ENCODE assay signal across 8 cellular contexts in the genomic region with DNA sequence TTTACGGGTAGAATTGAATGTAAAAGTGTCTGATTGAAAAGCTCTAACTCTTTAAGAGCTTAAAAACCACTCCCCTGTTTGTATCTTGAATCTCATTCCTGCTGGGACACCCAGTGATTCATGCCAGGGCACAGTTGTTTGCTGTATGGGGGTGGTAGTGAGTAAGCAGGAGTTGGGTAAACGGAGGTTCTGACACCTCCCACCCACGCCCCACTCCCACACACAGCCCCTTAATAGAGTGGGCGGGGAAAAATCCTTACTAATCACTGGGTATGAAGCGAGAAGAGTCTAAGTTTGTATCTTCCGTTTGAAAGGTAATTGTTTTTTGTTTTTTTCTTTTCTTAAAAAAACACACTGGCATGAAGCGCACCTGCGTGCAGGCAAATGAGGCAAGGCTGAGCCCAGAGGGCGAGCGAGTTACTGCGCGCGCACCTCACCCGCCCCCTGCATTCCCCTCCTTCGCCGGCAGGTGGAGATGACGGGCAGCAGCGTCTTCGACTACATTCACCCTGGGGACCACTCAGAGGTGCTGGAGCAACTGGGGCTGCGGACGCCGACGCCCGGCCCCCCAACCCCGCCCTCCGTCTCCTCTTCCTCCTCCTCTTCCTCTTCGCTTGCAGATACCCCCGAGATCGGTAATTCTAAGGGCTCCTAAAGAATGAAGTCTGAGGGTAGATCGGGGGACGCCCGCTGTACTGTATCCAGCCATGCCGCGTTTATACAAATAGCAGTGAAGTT. TPM values are rescaled to one million over a fixed set of nuclear protein-coding genes. Genes with fewer than 3 reads are reported as not detected.
DNase-seq lines count a peak whose midpoint lies in the region; ATAC-seq and TF ChIP-seq lines count a peak whose summit lies in the region.

No MANE protein-coding gene starts in this region.

- H3K27ac Mint-ChIP-seq in activated naive CD4-positive, alpha-beta T cell treated with anti-CD3 and anti-CD28 coated beads, Interleukin-2, amount 50 U/mL, for 24 hours, result peak overlapping the region; percentile 95
- H3K27ac Mint-ChIP-seq in glutamatergic neuron (ENCODE audit: unreplicated experiment), result peak overlapping the region; percentile 80
- peak overlapping the region; percentile 92 for H3K27ac Mint-ChIP-seq in osteocyte (ENCODE audit: unreplicated experiment)

- peak overlapping the region; percentile 90 for H3K4me3 Mint-ChIP-seq in activated naive CD4-positive, alpha-beta T cell treated with anti-CD3 and anti-CD28 coated beads, Interleukin-2, amount 50 U/mL, for 24 hours
- H3K4me3 Mint-ChIP-seq in glutamatergic neuron (ENCODE audit: unreplicated experiment) (peak overlapping the region; percentile 90), osteocyte (ENCODE audit: unreplicated experiment) (peak overlapping the region; percentile 89)

- peaks cover 4% of the 10 kb centered on the region for H3K27me3 Mint-ChIP-seq in activated naive CD4-positive, alpha-beta T cell treated with anti-CD3 and anti-CD28 coated beads, Interleukin-2, amount 50 U/mL, for 24 hours
- H3K27me3 Mint-ChIP-seq in glutamatergic neuron (ENCODE audit: unreplicated experiment) (peaks cover 5% of the 10 kb centered on the region), osteocyte (ENCODE audit: unreplicated experiment) (peaks cover 3% of the 10 kb centered on the region)

- H3K4me1 Mint-ChIP-seq in activated naive CD4-positive, alpha-beta T cell treated with anti-CD3 and anti-CD28 coated beads, Interleukin-2, amount 50 U/mL, for 24 hours, result peaks cover 31% of the 10 kb centered on the region
- H3K4me1 Mint-ChIP-seq in glutamatergic neuron (ENCODE audit: low read depth, unreplicated experiment), result peaks cover 15% of the 10 kb centered on the region
- H3K4me1 Mint-ChIP-seq in osteocyte (ENCODE audit: unreplicated experiment), result peaks cover 19% of the 10 kb centered on the region

- DNase-seq in HCEC 1CT (peak; percentile 63), NB4 (ENCODE audit: low read depth) (peak; percentile 100), SK-N-MC (ENCODE audit: low read depth, low spot score) (peak; percentile 55), glutamatergic neuron (peak; percentile 94), osteocyte (ENCODE audit: extremely low spot score, unreplicated experiment) (peak; percentile 97), thoracic aorta (ENCODE audit: low spot score) (peak; percentile 46)

- peak; percentile 68 for ATAC-seq in thoracic aorta (ENCODE audit: insufficient number of reproducible peaks, low FRiP score, low read depth)

- H3K27ac ChIP-seq in SK-N-MC (peak overlapping the region; percentile 66), thoracic aorta (no peak overlapping the region)

- no peaks in the 10 kb centered on the region for H3K36me3 Mint-ChIP-seq in activated naive CD4-positive, alpha-beta T cell treated with anti-CD3 and anti-CD28 coated beads, Interleukin-2, amount 50 U/mL, for 24 hours
- H3K36me3 Mint-ChIP-seq in glutamatergic neuron (ENCODE audit: unreplicated experiment) (no peaks in the 10 kb centered on the region), osteocyte (ENCODE audit: unreplicated experiment) (no peaks in the 10 kb centered on the region)

- no peaks in the 10 kb centered on the region for H3K9me3 ChIP-seq in ES-I3 (ENCODE audit: control insufficient read depth, insufficient read depth, low read length)
- no peaks in the 10 kb centered on the region for H3K9me3 ChIP-seq in SK-N-MC (ENCODE audit: low read depth, low read length)
- H3K9me3 ChIP-seq in thoracic aorta, result no peaks in the 10 kb centered on the region

- H3K4me1 ChIP-seq in ES-I3 (ENCODE audit: insufficient read depth, low read length) (no peaks in the 10 kb centered on the region; the same call in 1 of the 2 replicates), thoracic aorta (ENCODE audit: control insufficient read depth in 1 of 2, low read depth in 2 of 2) (peaks cover 4 to 14% of the 10 kb centered on the region in 2 donors)

- H3K4me3 ChIP-seq in NB4 (ENCODE audit: low read depth, low read length) (peak overlapping the region; percentile 74), SK-N-MC (peak overlapping the region; percentile 90), thoracic aorta (peak overlapping the region; percentile 75)

- no peaks in the 10 kb centered on the region for H3K9me3 Mint-ChIP-seq in activated naive CD4-positive, alpha-beta T cell treated with anti-CD3 and anti-CD28 coated beads, Interleukin-2, amount 50 U/mL, for 24 hours
- H3K9me3 Mint-ChIP-seq in glutamatergic neuron (ENCODE audit: unreplicated experiment), result peaks cover 15% of the 10 kb centered on the region
- H3K9me3 Mint-ChIP-seq in osteocyte (ENCODE audit: unreplicated experiment), result no peaks in the 10 kb centered on the region

- no peaks in the 10 kb centered on the region for H3K27me3 ChIP-seq in thoracic aorta (replicated peaks; ENCODE audit: insufficient read depth)

- H3K9ac ChIP-seq in ES-I3 (ENCODE audit: low read depth, low read length), result peak overlapping the region; percentile 69
- H3K9ac ChIP-seq in SK-N-MC (ENCODE audit: insufficient read length), result peak overlapping the region; percentile 72

- H3K36me3 ChIP-seq in ES-I3 (ENCODE audit: insufficient read depth, low read length), result no peaks in the 10 kb centered on the region
- H3K36me3 ChIP-seq in SK-N-MC (ENCODE audit: insufficient read depth, low read length), result no peaks in the 10 kb centered on the region
- no peaks in the 10 kb centered on the region for H3K36me3 ChIP-seq in thoracic aorta

- peak; percentile 100 for TF ChIP-seq CTCF in NB4 (IDR thresholded peaks at IDR 0.05; ENCODE audit: low read depth, low read length)
- peak; percentile 98 for TF ChIP-seq CTCF in glutamatergic neuron (IDR thresholded peaks at IDR 0.05; ENCODE audit: partially characterized antibody, unreplicated experiment)
- peak; percentile 93 for TF ChIP-seq CTCF in osteocyte (IDR thresholded peaks at IDR 0.05)
- peak; percentile 99 for TF ChIP-seq CTCF in thoracic aorta (IDR thresholded peaks at IDR 0.05)

- TF ChIP-seq POLR2A in NB4 (IDR thresholded peaks at IDR 0.05; ENCODE audit: extremely low read depth, insufficient read length), result peak; percentile 79

RNA-seq across cellular contexts. Expression of gene TMEM160, which starts 12.8 kb away (rescaled TPM):
- 31.0 TPM for total RNA-seq in glutamatergic neuron (ENCODE audit: unreplicated experiment)
- total RNA-seq in osteocyte, result 35.2 and 41.4 TPM in 2 replicates
- total RNA-seq in thoracic aorta, result 10 to 100 TPM in 1 of 2 donors, 1 to 10 TPM in 1; 2.4 to 55.0 TPM

RNA-seq across cellular contexts. Expression of gene NPAS1, which starts 16.0 kb away (rescaled TPM):
- 1.7 TPM for total RNA-seq in glutamatergic neuron (ENCODE audit: unreplicated experiment)
- total RNA-seq in osteocyte, result 0.71 and 0.99 TPM in 2 replicates
- 1 to 10 TPM in 1 of 2 donors, under 1 TPM in 1; 0.68 to 1.3 TPM for total RNA-seq in thoracic aorta

Comparison
In these comparisons a context has a peak if more than half of its experiments do, and no peak if none do; other contexts are left out.
1. DNase-seq: peak in every context shown above with its lines; median percentile 100 in NB4; 97 in osteocyte; 94 in glutamatergic neuron; 63 in HCEC 1CT; 55 in SK-N-MC; 46 in thoracic aorta.